Comparison of ENCODE assay signal across 21 cellular contexts in the genomic region with DNA sequence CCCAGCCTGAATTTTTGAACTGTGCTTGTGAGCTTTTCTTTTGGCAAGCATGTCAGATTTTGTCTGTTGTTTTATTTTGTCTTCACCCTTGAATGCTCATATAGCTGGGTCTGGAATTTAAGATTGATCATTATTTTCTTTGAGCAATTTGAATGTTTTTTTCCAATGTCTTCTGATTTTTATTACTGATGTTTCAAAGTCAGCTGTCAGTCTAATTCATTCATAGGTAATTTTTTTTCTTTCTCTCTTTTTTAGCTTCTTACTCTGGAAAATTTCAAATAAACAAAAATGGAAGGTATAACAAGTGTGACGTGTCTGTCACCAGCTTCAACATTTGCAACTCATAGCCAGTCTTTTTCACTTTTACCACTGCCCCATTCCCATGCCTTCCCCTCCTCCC. TPM values are rescaled to one million over a fixed set of nuclear protein-coding genes. Genes with fewer than 3 reads are reported as not detected.
DNase-seq lines count a peak whose midpoint lies in the region; ATAC-seq, FAIRE-seq and TF ChIP-seq lines count a peak whose summit lies in the region.
"Had no signal": no experiment of that assay in that cellular context is flagged by ENCODE, and none has a peak within 500 bp of the region (broad histone marks: within the 10 kb centered on the region; RNA-seq: fewer than 3 reads in every experiment).

No MANE protein-coding gene starts in this region.

- H3K4me2 ChIP-seq in HepG2 (ENCODE audit: low read depth, low read length) (no peak overlapping the region), K562 (ENCODE audit: insufficient read depth, low read length) (no peak overlapping the region), PC-9 (no peak overlapping the region)
- H3K4me2 ChIP-seq: BLaER1 had no signal

- H3K79me2 ChIP-seq in HepG2 (ENCODE audit: insufficient read depth, low read length) = peaks cover 72% of the 10 kb centered on the region
- H3K79me2 ChIP-seq in K562 (ENCODE audit: control insufficient read depth, insufficient read depth, low read length) = peaks cover 4% of the 10 kb centered on the region; the same call in 1 of the 3 replicates
- peaks cover 18% of the 10 kb centered on the region; the same call in 1 of the 2 replicates for H3K79me2 ChIP-seq in PC-9 (ENCODE audit: low read depth)

- DNase-seq in HepG2 (ENCODE audit: low spot score) (no peak), right lobe of liver (no peak), K562 (ENCODE audit: extremely low read depth in 1 of 4, low spot score in 3 of 4) (no peak), activated T-cell treated with anti-CD3 and anti-CD28 coated beads for 4 hours (no peak), PC-9 (no peak)
- DNase-seq: ACHN; BE2C; C1 segment of cervical spinal cord; CD4-positive, alpha-beta memory T cell; CD4-positive, CD25-positive, alpha-beta regulatory T cell; CD8-positive, alpha-beta memory T cell; COR-L47; DMS 273 treated with DMSO at 0.1 percent for 48 hours; DMS153; DMS79 treated with DMSO at 0.1 percent for 48 hours; GF-D8 had no signal

- H4K20me1 ChIP-seq in HepG2 (ENCODE audit: insufficient read depth, low read length) = no peaks in the 10 kb centered on the region; the same call in 1 of the 2 replicates
- H4K20me1 ChIP-seq in K562 (replicated peaks; ENCODE audit: control insufficient read depth, insufficient read depth, low read length) = no peaks in the 10 kb centered on the region
- H4K20me1 ChIP-seq in PC-9 (ENCODE audit: insufficient read depth) = no peaks in the 10 kb centered on the region

- CTCF ChIA-PET in HepG2 (lab: Yijun Ruan, JAX; ENCODE audit: low intra/inter-chr PET ratio, low total read pairs) (no interaction called here), K562 (lab: Yijun Ruan, JAX; ENCODE audit: low intra/inter-chr PET ratio) (no interaction called here), PC-9 (lab: Charles Lee) (no interaction called here)

- FAIRE-seq in HepG2 (lab: Jason Lieb, UNC) (no peak), K562 (lab: Jason Lieb, UNC) (no peak)
- FAIRE-seq: G401.6, GM12891, GM19239 had no signal

- H3K4me1 ChIP-seq in HepG2 (ENCODE audit: insufficient read depth, low read length) (peaks cover 26% of the 10 kb centered on the region), right lobe of liver (peaks cover 0 to 6% (median 0%) of the 10 kb centered on the region in 4 donors), K562 (replicated peaks in 1 of 2; ENCODE audit: control insufficient read depth in 2 of 2, insufficient read depth in 2 of 2, low read length in 2 of 2) (no peaks in the 10 kb centered on the region), PC-9 (replicated peaks; ENCODE audit: insufficient read depth) (peaks cover 7% of the 10 kb centered on the region; the same call in 1 of the 2 replicates)
- H3K4me1 ChIP-seq: BE2C had no signal

- H3K9me2 ChIP-seq in PC-9 (ENCODE audit: insufficient read depth) = no peaks in the 10 kb centered on the region

- H3K4me3 ChIP-seq in HepG2 (replicated peaks in 1 of 3; ENCODE audit: insufficient read depth in 1 of 3, low read depth in 2 of 3, low read length in 3 of 3) = no peak overlapping the region
- no peak overlapping the region for H3K4me3 ChIP-seq in right lobe of liver
- H3K4me3 ChIP-seq in K562 = no peak overlapping the region
- no peak overlapping the region for H3K4me3 ChIP-seq in PC-9
- H3K4me3 ChIP-seq: BLaER1 had no signal

- TF ChIP-seq RAD21 in HepG2 (CRISPR knock-in tag; IDR thresholded peaks at IDR 0.05) (no peak), K562 (CRISPR knock-in tag; conservative IDR thresholded peaks at IDR 0.05 in 1 of 2, IDR thresholded peaks at IDR 0.05 in 1 of 2) (no peak)

- no peak overlapping the region for H3K9ac ChIP-seq in HepG2 (ENCODE audit: insufficient read depth, low read depth, low read length)
- no peak overlapping the region for H3K9ac ChIP-seq in K562 (ENCODE audit: insufficient read depth in 1 of 2, low read depth in 2 of 2, low read length in 2 of 2)
- H3K9ac ChIP-seq: BLaER1 had no signal

- TF ChIP-seq POLR2A in HepG2 (IDR thresholded peaks at IDR 0.05; ENCODE audit: insufficient read depth in 1 of 2, low read depth in 2 of 2, low read length in 2 of 2) (no peak), right lobe of liver (IDR thresholded peaks at IDR 0.05) (no peak), K562 (conservative IDR thresholded peaks at IDR 0.05) (no peak)

- H3K27me3 ChIP-seq in HepG2 (ENCODE audit: control insufficient read depth in 1 of 2, insufficient read depth in 2 of 2, low read length in 2 of 2) (no peaks in the 10 kb centered on the region), right lobe of liver (no peaks in the 10 kb centered on the region), K562 (ENCODE audit: control insufficient read depth in 2 of 2, insufficient read depth in 2 of 2, low read length in 2 of 2) (no peaks in the 10 kb centered on the region), PC-9 (ENCODE audit: insufficient read depth, low read depth) (no peaks in the 10 kb centered on the region)
- H3K27me3 ChIP-seq: BE2C, BLaER1 had no signal

- H3K9me3 ChIP-seq in HepG2 (ENCODE audit: low read length) (peaks cover 13% of the 10 kb centered on the region), right lobe of liver (peaks cover 0 to 10% (median 0%) of the 10 kb centered on the region in 4 donors), K562 (replicated peaks; ENCODE audit: control insufficient read depth, insufficient read depth, low read depth, low read length) (no peaks in the 10 kb centered on the region), PC-9 (ENCODE audit: insufficient read depth, low read depth) (peaks cover 12% of the 10 kb centered on the region)
- H3K9me3 ChIP-seq: BE2C had no signal

- H3K36me3 ChIP-seq in HepG2 (replicated peaks in 1 of 2; ENCODE audit: control insufficient read depth in 1 of 2, insufficient read depth in 2 of 2, low read length in 2 of 2) (peaks cover 2 to 16% of the 10 kb centered on the region in 2 experiments; a peak in 4 of 5 replicates), right lobe of liver (no peaks in the 10 kb centered on the region), K562 (ENCODE audit: control insufficient read depth, insufficient read depth, low read length) (no peaks in the 10 kb centered on the region; the same call in 2 of the 3 replicates), PC-9 (ENCODE audit: low read depth) (no peaks in the 10 kb centered on the region)
- H3K36me3 ChIP-seq: BE2C had no signal

- 95% methylated on average over 1 of the region's 1 CpG for WGBS in HepG2 (ENCODE audit: low lambda C conversion rate)
- 92% methylated on average over 1 of the region's 1 CpG for WGBS in right lobe of liver (ENCODE audit: insufficient coverage, low coverage, low lambda C conversion rate, missing lambda C conversion rate)
- WGBS in K562 (ENCODE audit: insufficient coverage, low coverage, missing lambda C conversion rate) = 73% methylated on average over 1 of the region's 1 CpG

- in situ Hi-C loops in HepG2 (cut with HindIII; ENCODE audit: extremely low pct_ligation_motif_present, low pct_unique_long_range_greater_than_20kb) = no loop called here
- in situ Hi-C loops in K562 (cut with MboI) = no loop called here

- intact Hi-C loops in HepG2 (cut with micrococcal nuclease; ENCODE audit: unreplicated experiment) (no loop called here), right lobe of liver (cut with DNase I) (no loop called here), K562 (cut with micrococcal nuclease) (no loop called here), PC-9 (cut with micrococcal nuclease; ENCODE audit: unreplicated experiment) (no loop called here)

- no peaks in the 10 kb centered on the region for H3K9me1 ChIP-seq in K562 (ENCODE audit: control insufficient read depth, insufficient read depth, low read length)

- no peak for ATAC-seq in HepG2
- ATAC-seq in right lobe of liver = no peak
- ATAC-seq in K562 = no peak

- H3K27ac ChIP-seq in HepG2 (ENCODE audit: extremely low read length, insufficient read depth, low read length) = no peak overlapping the region
- H3K27ac ChIP-seq in right lobe of liver = no peak overlapping the region
- H3K27ac ChIP-seq in K562 (ENCODE audit: extremely low read depth, low read depth, low read length) = no peak overlapping the region
- H3K27ac ChIP-seq in PC-9 = no peak overlapping the region
- H3K27ac ChIP-seq: 22Rv1, BLaER1 had no signal

- BruUV-seq in HepG2 (replicated peaks; lab: Mats Ljungman, UMichigan) (no TSS peak), K562 (replicated peaks; lab: Mats Ljungman, UMichigan) (no TSS peak), PC-9 (replicated peaks; lab: Mats Ljungman, UMichigan) (no TSS peak)

- no peak for TF ChIP-seq EP300 in HepG2 (IDR thresholded peaks at IDR 0.05; ENCODE audit: low read depth in 2 of 2, low read length in 2 of 2)
- no peak for TF ChIP-seq EP300 in HepG2 (CRISPR knock-in tag; IDR thresholded peaks at IDR 0.05; ENCODE audit: borderline replicate concordance)
- TF ChIP-seq EP300 in K562 (IDR thresholded peaks at IDR 0.05; ENCODE audit: low read length) = no peak

- H3F3A ChIP-seq in PC-9 (ENCODE audit: insufficient read depth, low read depth) = peaks cover 6% of the 10 kb centered on the region; the same call in 1 of the 2 replicates

- no peak overlapping the region for H2AFZ ChIP-seq in HepG2 (ENCODE audit: low read length)
- H2AFZ ChIP-seq in K562 (ENCODE audit: low read depth, low read length) = no peak overlapping the region
- H2AFZ ChIP-seq in PC-9 = no peak overlapping the region

- TF ChIP-seq CTCF in HepG2 (CRISPR knock-in tag; IDR thresholded peaks at IDR 0.05) = no peak
- no peak for TF ChIP-seq CTCF in right lobe of liver (IDR thresholded peaks at IDR 0.05)
- no peak for TF ChIP-seq CTCF in K562 (IDR thresholded peaks at IDR 0.05 in 2 of 3, conservative IDR thresholded peaks at IDR 0.05 in 1 of 3; ENCODE audit: insufficient read depth in 2 of 3, low read depth in 1 of 3, low read length in 3 of 3)
- TF ChIP-seq CTCF in PC-9 (conservative IDR thresholded peaks at IDR 0.05) = no peak

- POLR2A ChIA-PET in HepG2 (lab: Yijun Ruan, JAX) (interaction anchor here (1.0 to 1.8 kb wide), 2 partner anchors 8 to 15 kb away, joined by 3 to 4 read pairs; a partner anchor contains a TSS), K562 (lab: Yijun Ruan, JAX) (no interaction called here), PC-9 (lab: Charles Lee; ENCODE audit: unreplicated experiment) (no interaction called here)

RNA-seq across cellular contexts. Expression of a gene that starts 15.1 kb away (rescaled TPM):
- 30.8 and 44.2 TPM in 2 replicates for total RNA-seq in HepG2 (2016; rRNA removed; fragmentation: Illumina TruSeq; extraction: Trizol)
- total RNA-seq in HepG2 (2016; cell fraction: cytosol; rRNA removed; fragmentation: Illumina TruSeq; extraction: Trizol; ENCODE audit: low read depth) = 3.7 and 4.2 TPM in 2 replicates
- 27.2 and 45.7 TPM in 2 replicates for total RNA-seq in HepG2 (2016; cell fraction: insoluble cytoplasmic fraction; rRNA removed; fragmentation: Illumina TruSeq; extraction: Trizol)
- total RNA-seq in HepG2 (2016; cell fraction: membrane; rRNA removed; fragmentation: Illumina TruSeq; extraction: Trizol) = 9.6 and 11.5 TPM in 2 replicates
- 61.1 and 74.3 TPM in 2 replicates for total RNA-seq in HepG2 (2016; cell fraction: nucleus; rRNA removed; fragmentation: Illumina TruSeq; extraction: Trizol)
- 81.1 and 97.2 TPM in 2 replicates for polyA plus RNA-seq in HepG2 (2011; rRNA removed)
- polyA plus RNA-seq in HepG2 (2011; cell fraction: cytosol; rRNA removed) = 56.4 and 83.6 TPM in 2 replicates
- 56.4 and 62.4 TPM in 2 replicates for polyA plus RNA-seq in HepG2 (2011; cell fraction: nucleus; rRNA removed)
- polyA plus RNA-seq in HepG2 (2012) = 69.4 and 78.7 TPM in 2 replicates
- 1.8 and 2.0 TPM in 2 replicates for polyA plus RNA-seq in HepG2 (2016; cell fraction: cytosol; fragmentation: Illumina TruSeq; extraction: Trizol; ENCODE audit: low read depth)
- polyA plus RNA-seq in HepG2 (2016; cell fraction: insoluble cytoplasmic fraction; fragmentation: Illumina TruSeq; extraction: Trizol; ENCODE audit: low read depth) = 14.7 and 16.4 TPM in 2 replicates
- polyA plus RNA-seq in HepG2 (2016; cell fraction: membrane; fragmentation: Illumina TruSeq; extraction: Trizol; ENCODE audit: low read depth) = 4.0 and 4.6 TPM in 2 replicates
- 41.8 and 43.9 TPM in 2 replicates for polyA plus RNA-seq in HepG2 (2016; cell fraction: nucleus; fragmentation: Illumina TruSeq; extraction: Trizol; ENCODE audit: insufficient read depth, low read depth)
- 12.4 and 245 TPM in 2 replicates for polyA minus RNA-seq in HepG2 (2011; rRNA and poly(A)+ RNA removed; ENCODE audit: low replicate concordance)
- polyA minus RNA-seq in HepG2 (2011; cell fraction: cytosol; rRNA and poly(A)+ RNA removed) = 92.1 and 130 TPM in 2 replicates
- 123 and 165 TPM in 2 replicates for polyA minus RNA-seq in HepG2 (2011; cell fraction: nucleus; rRNA and poly(A)+ RNA removed)
- total RNA-seq in right lobe of liver = 10 to 100 TPM; 46.9 to 82.1 (median 59.1) TPM
- total RNA-seq in K562 (2011; cell fraction: chromatin; rRNA removed; ENCODE audit: low replicate concordance) = 38.2 and 41.0 TPM in 2 replicates
- total RNA-seq in K562 (2011; cell fraction: nucleolus; rRNA removed) = 31.8 and 33.4 TPM in 2 replicates
- 36.1 and 38.3 TPM in 2 replicates for total RNA-seq in K562 (2011; cell fraction: nucleoplasm; rRNA removed)
- total RNA-seq in K562 (2014; rRNA removed) = 5.7 and 6.7 TPM in 2 replicates
- total RNA-seq in K562 (2014; rRNA removed; fragmentation: Illumina TruSeq; extraction: Trizol) = 7.6 and 8.5 TPM in 2 replicates
- 8.5 and 9.1 TPM in 2 replicates for total RNA-seq in K562 (2015; rRNA removed; fragmentation: Illumina TruSeq; extraction: Trizol)
- 10.3 and 11.8 TPM in 2 replicates for total RNA-seq in K562 (2021)
- 16.5 and 26.3 TPM in 2 replicates for polyA plus RNA-seq in K562 (2011; rRNA removed)
- polyA plus RNA-seq in K562 (2011; cell fraction: cytosol; rRNA removed) = 12.0 and 24.0 TPM in 2 replicates
- 14.1 and 23.7 TPM in 2 replicates for polyA plus RNA-seq in K562 (2011; cell fraction: nucleus; rRNA removed)
- 9.1 and 9.8 TPM in 2 replicates for polyA plus RNA-seq in K562 (2012)
- polyA plus RNA-seq in K562 (2014; fragmentation: Illumina TruSeq; extraction: Trizol) = 10.2 and 10.6 TPM in 2 replicates
- 1 to 10 TPM in 1 of 2 experiments, under 1 TPM in 1; 0.69 to 1.6 TPM for polyA plus RNA-seq in K562 (2014; fragmentation: Nextera tagmentation; extraction: Ambion mirVana)
- 6.3 and 7.5 TPM in 2 replicates for polyA plus RNA-seq in K562 (2014; rRNA removed)
- polyA minus RNA-seq in K562 (2011; rRNA and poly(A)+ RNA removed) = 52.2 and 72.7 TPM in 2 replicates
- polyA minus RNA-seq in K562 (2011; cell fraction: cytosol; rRNA and poly(A)+ RNA removed) = 17.0 and 23.7 TPM in 2 replicates
- polyA minus RNA-seq in K562 (2011; cell fraction: nucleus; rRNA and poly(A)+ RNA removed) = 12.8 and 43.2 TPM in 2 replicates
- total RNA-seq in PC-9 (2021) = 34.9 and 35.0 TPM in 2 replicates
